ENCODE assay signal across 8 cellular contexts in the genomic region with DNA sequence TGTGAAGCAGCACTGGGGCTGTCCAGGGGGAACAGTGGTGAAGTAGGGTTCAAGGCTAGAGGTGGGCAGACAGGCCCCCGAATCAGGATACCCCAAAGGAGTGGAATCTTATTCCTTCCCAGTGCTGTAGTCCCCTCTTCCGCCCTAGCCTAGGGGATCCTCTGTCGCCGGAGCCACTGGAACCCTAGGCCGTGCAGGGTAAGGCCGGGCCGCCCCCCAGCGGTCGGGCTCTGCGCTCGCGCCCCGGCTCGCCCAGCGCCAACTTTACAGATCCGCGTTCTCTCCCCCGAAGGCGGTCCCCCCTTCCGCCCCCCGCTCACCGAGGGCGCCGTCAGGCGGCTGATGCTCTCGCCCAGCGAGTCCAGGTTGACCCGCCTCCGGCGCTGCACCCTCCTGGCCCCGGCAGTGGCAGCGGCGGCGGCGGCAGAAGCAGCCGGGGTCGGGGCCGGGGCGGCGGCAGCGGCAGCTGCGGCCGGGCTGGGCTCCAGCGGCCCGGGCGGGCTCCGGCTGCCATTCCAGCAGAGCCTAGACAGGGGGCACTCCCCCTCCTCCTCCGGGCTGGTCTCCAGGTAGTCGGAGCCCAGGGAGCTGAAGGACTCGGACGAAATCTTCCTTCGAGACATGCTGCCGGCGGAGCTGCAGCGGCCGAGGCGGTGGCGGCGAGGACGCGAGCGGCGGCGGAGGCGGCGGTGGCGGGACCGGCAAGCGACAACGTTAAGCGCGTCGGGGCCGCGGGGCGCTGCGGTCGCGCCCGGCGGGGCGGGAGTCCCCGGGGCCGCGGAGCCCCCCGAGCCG. TPM values are rescaled to one million over a fixed set of nuclear protein-coding genes. Genes with fewer than 3 reads are reported as not detected.
A peak's percentile ranks its signal among the peaks of the same experiment; 100 is the strongest.
DNase-seq lines count a peak whose midpoint lies in the region; ATAC-seq and TF ChIP-seq lines count a peak whose summit lies in the region.

No MANE protein-coding gene starts in this region.

- TF ChIP-seq EP300 in sigmoid colon (IDR thresholded peaks at IDR 0.05): no peak

- 1% methylated on average over 87 of the region's 87 CpGs for whole genome bisulfite sequencing in sigmoid colon, 2 donors

- H3K27ac ChIP-seq in sigmoid colon: peak overlapping the region in 3 of 4 donors; percentile 4 to 38 (median 14)

- no peaks in the 10 kb centered on the region for H3K9me3 ChIP-seq in sigmoid colon

- H3K4me1 ChIP-seq in sigmoid colon: peaks cover 0 to 19% (median 16%) of the 10 kb centered on the region in 4 donors

- ATAC-seq in HG02938 (IDR thresholded peaks at IDR 0.05; ENCODE audit: unreplicated experiment): peak; percentile 46

- H3K4me3 ChIP-seq in astrocyte of the cerebellum (ENCODE audit: low read depth, low read length): peak overlapping the region; percentile 48
- peak overlapping the region in 3 of 4 donors; percentile 44 to 52 (median 48) for H3K4me3 ChIP-seq in sigmoid colon

- TF ChIP-seq CTCF in AG09319 (IDR thresholded peaks at IDR 0.05; ENCODE audit: low read depth, low read length): peak; percentile 63
- peak; percentile 54 for TF ChIP-seq CTCF in GM13976 (IDR thresholded peaks at IDR 0.05; ENCODE audit: borderline replicate concordance, control extremely low read depth, extremely low read depth, insufficient read depth, missing control alignments)
- peak; percentile 67 for TF ChIP-seq CTCF in astrocyte of the cerebellum (IDR thresholded peaks at IDR 0.05; ENCODE audit: low read depth, low read length, missing control alignments)
- TF ChIP-seq CTCF in sigmoid colon (IDR thresholded peaks at IDR 0.05): no peak

- DNase-seq in AG09319 (ENCODE audit: extremely low read depth, low read depth): no peak
- DNase-seq in GM13976 (ENCODE audit: low spot score): peak; percentile 71
- DNase-seq in NCI-H446 treated with DMSO at 0.1 percent for 48 hours (lab: John Stamatoyannopoulos, UW): peak; percentile 52
- DNase-seq in astrocyte of the cerebellum (ENCODE audit: low read depth): no peak
- DNase-seq in iPS DF 19.7 (ENCODE audit: low read depth, low spot score): peak; percentile 28
- peak; percentile 59 for DNase-seq in sigmoid colon
- DNase-seq in stimulated activated naive CD4-positive, alpha-beta T cell treated with Interleukin-2 at 50 U/mL for 16 hours (lab: John Stamatoyannopoulos, UW): no peak

- H3K36me3 ChIP-seq in sigmoid colon: no peaks in the 10 kb centered on the region

- intact Hi-C loops in sigmoid colon (cut with DNase I): no loop called here

- in situ Hi-C loops in GM13976 (cut with MboI; ENCODE audit: low sequenced_read_pairs, unreplicated experiment) (loop anchor here (25.0 kb wide), 1 partner anchor 280 kb away; no protein-coding TSS in a partner anchor), astrocyte of the cerebellum (cut with HindIII; ENCODE audit: low sequenced_read_pairs) (no loop called here)

- H3K27me3 ChIP-seq in sigmoid colon: peaks cover 9 to 80% (median 44%) of the 10 kb centered on the region in 3 donors

- no peak for TF ChIP-seq POLR2A in sigmoid colon (IDR thresholded peaks at IDR 0.05)

RNA-seq across cellular contexts. Expression of gene GUCY1A2, which starts 0.6 kb away (rescaled TPM):
- 1 to 10 TPM; 1.5 to 2.9 (median 2.3) TPM for total RNA-seq in sigmoid colon
- under 1 TPM in 2 of 3 donors, not detected in 1; under 0.01 to 0.35 TPM for polyA plus RNA-seq in sigmoid colon

Comparison
In these comparisons a context has a peak if more than half of its experiments do, and no peak if none do; other contexts are left out.
1. DNase-seq: peak in GM13976 (single experiment), NCI-H446 treated with DMSO at 0.1 percent for 48 hours (single experiment), iPS DF 19.7 (single experiment) and sigmoid colon (single experiment); none in AG09319 (single experiment), astrocyte of the cerebellum (single experiment) and stimulated activated naive CD4-positive, alpha-beta T cell treated with Interleukin-2 at 50 U/mL for 16 hours (single experiment).
2. CTCF ChIP-seq: peak in AG09319 (single experiment), GM13976 (single experiment) and astrocyte of the cerebellum (single experiment); none in sigmoid colon (0 of 4).